Comparison of ENCODE assay signal across 9 cellular contexts in genomic region chr6:36840471-36841461, GRCh38. TPM values are rescaled to one million over a fixed set of nuclear protein-coding genes. Genes with fewer than 3 reads are reported as not detected.
DNase-seq lines count a peak whose midpoint lies in the region; ATAC-seq, FAIRE-seq and TF ChIP-seq lines count a peak whose summit lies in the region.
"Had no signal": no experiment of that assay in that cellular context is flagged by ENCODE, and none has a peak within 500 bp of the region (broad histone marks: within the 10 kb centered on the region; RNA-seq: fewer than 3 reads in every experiment).

No MANE protein-coding gene starts in this region.

- H2AK5ac ChIP-seq in mesendoderm (ENCODE audit: low read length), result no peak overlapping the region

- peak overlapping the region; percentile 64 for H3K9ac ChIP-seq in mesendoderm (ENCODE audit: low read length)

- peaks cover 2% of the 10 kb centered on the region for H3K36me3 Mint-ChIP-seq in T-helper 1 cell treated with Interleukin-12 subunit alpha and Interleukin-12 subunit beta and Interleukin-4 antibody, amounts not matched to agents 30 μg/mL and 1 μg/mL, for 36 hours (ENCODE audit: low read depth)

- intact Hi-C loops in tibial artery (cut with DNase I; ENCODE audit: low total_unique reads) (loop anchor here (10.0 kb wide), 1 partner anchor 216 kb away; no protein-coding TSS in a partner anchor), PC-9 (cut with micrococcal nuclease; ENCODE audit: unreplicated experiment) (no loop called here)

- peaks cover 11% of the 10 kb centered on the region for H3K4me1 Mint-ChIP-seq in T-helper 1 cell treated with Interleukin-12 subunit alpha and Interleukin-12 subunit beta and Interleukin-4 antibody, amounts not matched to agents 30 μg/mL and 1 μg/mL, for 36 hours (ENCODE audit: low read depth)

- no peaks in the 10 kb centered on the region for H3K79me1 ChIP-seq in mesendoderm (ENCODE audit: low read length)

- DNase-seq in A549 (ENCODE audit: low read depth in 1 of 2, low spot score in 1 of 2) (no peak), cerebellum (ENCODE audit: low spot score) (peak; percentile 57), mesendoderm (peak; percentile 36), tibial artery (no peak), LoVo (ENCODE audit: low spot score) (no peak), PC-9 (no peak)

- peak overlapping the region; percentile 71 for H3K4me3 Mint-ChIP-seq in T-helper 1 cell treated with Interleukin-12 subunit alpha and Interleukin-12 subunit beta and Interleukin-4 antibody, amounts not matched to agents 30 μg/mL and 1 μg/mL, for 36 hours

- H3K23ac ChIP-seq in mesendoderm (ENCODE audit: low read length), result no peak overlapping the region

- no peaks in the 10 kb centered on the region for H3K79me2 ChIP-seq in mesendoderm (ENCODE audit: control insufficient read depth, insufficient read depth, low read length)
- H3K79me2 ChIP-seq in PC-9 (ENCODE audit: low read depth), result no peaks in the 10 kb centered on the region

- H3K9me2 ChIP-seq in PC-9 (ENCODE audit: insufficient read depth), result no peaks in the 10 kb centered on the region

- no peak for TF ChIP-seq POLR2A in A549 (IDR thresholded peaks at IDR 0.05; ENCODE audit: low read length)

- peak overlapping the region; percentile 73 for H3K56ac ChIP-seq in mesendoderm (ENCODE audit: low read length)

- no peaks in the 10 kb centered on the region for H4K20me1 ChIP-seq in PC-9 (ENCODE audit: insufficient read depth)

- BruUV-seq in PC-9 (replicated peaks; lab: Mats Ljungman, UMichigan), result no TSS peak

- peak overlapping the region; percentile 97; the same call in 2 of the 3 replicates for H3K4me2 ChIP-seq in A549
- peak overlapping the region; percentile 91 for H3K4me2 ChIP-seq in mesendoderm (ENCODE audit: low read length)
- no peak overlapping the region for H3K4me2 ChIP-seq in PC-9

- POLR2A ChIA-PET in A549 (lab: Yijun Ruan, JAX), result no interaction called here
- POLR2A ChIA-PET in PC-9 (lab: Charles Lee; ENCODE audit: unreplicated experiment), result interaction anchor here (0.6 kb wide), 1 partner anchor 87 kb away, joined by 3 read pairs; no protein-coding TSS in a partner anchor

- no peak overlapping the region for H2BK15ac ChIP-seq in mesendoderm (replicated peaks; ENCODE audit: low read depth)

- peaks cover 49% of the 10 kb centered on the region for H3K27me3 Mint-ChIP-seq in T-helper 1 cell treated with Interleukin-12 subunit alpha and Interleukin-12 subunit beta and Interleukin-4 antibody, amounts not matched to agents 30 μg/mL and 1 μg/mL, for 36 hours (ENCODE audit: low read depth)

- H4K5ac ChIP-seq in mesendoderm (ENCODE audit: low read length), result no peak overlapping the region

- no peak overlapping the region for H3K27ac ChIP-seq in A549
- H3K27ac ChIP-seq in mesendoderm (ENCODE audit: low read depth, low read length), result no peak overlapping the region
- peak overlapping the region in 1 of 2 donors; percentile 16 for H3K27ac ChIP-seq in tibial artery
- no peak overlapping the region for H3K27ac ChIP-seq in PC-9

- H3K9me3 ChIP-seq in A549, result no peaks in the 10 kb centered on the region
- H3K9me3 ChIP-seq in tibial artery, result no peaks in the 10 kb centered on the region
- no peaks in the 10 kb centered on the region for H3K9me3 ChIP-seq in PC-9 (ENCODE audit: insufficient read depth, low read depth)

- H3K18ac ChIP-seq in mesendoderm (ENCODE audit: low read length), result no peak overlapping the region

- 0 out of 2 replicates have a peak, but pooled peaks cover 8% of the 10 kb centered on the region for H3F3A ChIP-seq in PC-9 (ENCODE audit: insufficient read depth, low read depth)

- H3K4me3 ChIP-seq in A549 (no peak overlapping the region; the same call in 2 of the 3 replicates), mesendoderm (ENCODE audit: low read length) (peak overlapping the region; percentile 31), tibial artery (peak overlapping the region; percentile 48 to 55), PC-9 (no peak overlapping the region)

- 84% methylated on average over 26 of the region's 44 CpGs for WGBS in A549 (ENCODE audit: missing lambda C conversion rate)
- WGBS in mesendoderm (ENCODE audit: extremely low coverage, insufficient coverage, low lambda C conversion rate), result no CpG with 5 or more reads among the region's 44 CpGs

- no peak overlapping the region for H2BK5ac ChIP-seq in mesendoderm (ENCODE audit: low read length)

- no peak for TF ChIP-seq EP300 in A549 (IDR thresholded peaks at IDR 0.05)

- no peaks in the 10 kb centered on the region for H3K4me1 ChIP-seq in A549
- H3K4me1 ChIP-seq in mesendoderm (ENCODE audit: control insufficient read depth, low read depth, low read length), result no peaks in the 10 kb centered on the region
- H3K4me1 ChIP-seq in tibial artery, result peaks cover 0 to 27% (median 23%) of the 10 kb centered on the region in 4 donors
- no peaks in the 10 kb centered on the region for H3K4me1 ChIP-seq in PC-9 (replicated peaks; ENCODE audit: insufficient read depth)

- H3K9me3 Mint-ChIP-seq in T-helper 1 cell treated with Interleukin-12 subunit alpha and Interleukin-12 subunit beta and Interleukin-4 antibody, amounts not matched to agents 30 μg/mL and 1 μg/mL, for 36 hours, result no peaks in the 10 kb centered on the region

- H3K36me3 ChIP-seq in mesendoderm (ENCODE audit: control insufficient read depth, insufficient read depth, low read length), result no peaks in the 10 kb centered on the region
- no peaks in the 10 kb centered on the region for H3K36me3 ChIP-seq in tibial artery
- H3K36me3 ChIP-seq in PC-9 (ENCODE audit: low read depth), result no peaks in the 10 kb centered on the region

- H2AFZ ChIP-seq in PC-9, result no peak overlapping the region

- no peak overlapping the region for H3K27ac Mint-ChIP-seq in T-helper 1 cell treated with Interleukin-12 subunit alpha and Interleukin-12 subunit beta and Interleukin-4 antibody, amounts not matched to agents 30 μg/mL and 1 μg/mL, for 36 hours

- ATAC-seq in A549 (no peak), HG03432 (IDR thresholded peaks at IDR 0.05; ENCODE audit: unreplicated experiment) (no peak)

- H3K4ac ChIP-seq in mesendoderm (ENCODE audit: low read depth, low read length), result no peak overlapping the region

- H3K27me3 ChIP-seq in mesendoderm (ENCODE audit: insufficient read depth, low read length, poor library complexity) (peaks cover 19% of the 10 kb centered on the region), tibial artery (no peaks in the 10 kb centered on the region), PC-9 (ENCODE audit: insufficient read depth, low read depth) (peaks cover 14% of the 10 kb centered on the region)

- no peak overlapping the region for H4K8ac ChIP-seq in mesendoderm (ENCODE audit: low read depth, low read length)

- TF ChIP-seq CTCF in A549 (IDR thresholded peaks at IDR 0.05), result no peak
- TF ChIP-seq CTCF in tibial artery (IDR thresholded peaks at IDR 0.05), result no peak
- no peak for TF ChIP-seq CTCF in PC-9 (conservative IDR thresholded peaks at IDR 0.05)

- CTCF ChIA-PET in A549 (lab: Yijun Ruan, JAX), result interaction anchor here (1.0 kb wide), 1 partner anchor 9 kb away, joined by 3 read pairs; no protein-coding TSS in a partner anchor
- CTCF ChIA-PET in PC-9 (lab: Charles Lee), result no interaction called here

- TF ChIP-seq RAD21 in A549 (conservative IDR thresholded peaks at IDR 0.05 in 1 of 2, IDR thresholded peaks at IDR 0.05 in 1 of 2), result no peak

- H2BK120ac ChIP-seq in mesendoderm (ENCODE audit: low read depth, low read length), result no peak overlapping the region

- FAIRE-seq in A549 (lab: Jason Lieb, UNC), result no peak
- FAIRE-seq: TTC549 had no signal

TF ChIP-seq in A549, 52 proteins besides CTCF, POLR2A, EP300 and RAD21 (continues in another document):
- no peak for TF ChIP-seq NR3C1 (IDR thresholded peaks at IDR 0.05)
- no peak for TF ChIP-seq POLR2AphosphoS2 (conservative IDR thresholded peaks at IDR 0.05; ENCODE audit: low read length)
- TF ChIP-seq CBX2 (IDR thresholded peaks at IDR 0.05; ENCODE audit: borderline replicate concordance, low read depth), result no peak
- TF ChIP-seq, protein P1, sequence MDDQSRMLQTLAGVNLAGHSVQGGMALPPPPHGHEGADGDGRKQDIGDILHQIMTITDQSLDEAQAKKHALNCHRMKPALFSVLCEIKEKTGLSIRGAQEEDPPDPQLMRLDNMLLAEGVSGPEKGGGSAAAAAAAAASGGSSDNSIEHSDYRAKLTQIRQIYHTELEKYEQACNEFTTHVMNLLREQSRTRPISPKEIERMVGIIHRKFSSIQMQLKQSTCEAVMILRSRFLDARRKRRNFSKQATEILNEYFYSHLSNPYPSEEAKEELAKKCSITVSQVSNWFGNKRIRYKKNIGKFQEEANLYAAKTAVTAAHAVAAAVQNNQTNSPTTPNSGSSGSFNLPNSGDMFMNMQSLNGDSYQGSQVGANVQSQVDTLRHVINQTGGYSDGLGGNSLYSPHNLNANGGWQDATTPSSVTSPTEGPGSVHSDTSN (IDR thresholded peaks at IDR 0.05), result no peak

RNA-seq across cellular contexts. Expression of gene CPNE5, which starts 1.5 kb away (rescaled TPM):
- polyA plus RNA-seq in A549 (2011; rRNA removed) (0.07 and 0.13 TPM in 2 replicates), A549 (2017; fragmentation: RNase III; extraction: RNeasy Plus Mini Kit Qiagen cat#74134 plus additional on column Dnase treatment) (0.03 to 0.20 TPM (median 0.08 TPM) in 3 replicates)
- 0.04 TPM in 1 of 2 replicates, not detected in the other for polyA plus RNA-seq in A549 (2012; cell fraction: cytosol; rRNA removed)
- polyA plus RNA-seq in A549 (2012; cell fraction: nucleus; rRNA removed), result 0.07 and 0.11 TPM in 2 replicates
- polyA minus RNA-seq in A549 (2011; rRNA and poly(A)+ RNA removed), result 0.15 TPM in 1 of 2 replicates, not detected in the other
- total RNA-seq in cerebellum (6.9 TPM), PC-9 (2021) (0.37 and 0.40 TPM in 2 replicates)
- 0.10 TPM for polyA plus RNA-seq in mesendoderm (2013, experiment 1 of 2)
- 0.17 TPM for polyA plus RNA-seq in mesendoderm (2013, experiment 2 of 2)

RNA-seq across cellular contexts. Expression of gene PPIL1, which starts 33.8 kb away (rescaled TPM):
- polyA plus RNA-seq in A549 (2011; rRNA removed), result 58.7 and 60.0 TPM in 2 replicates
- polyA plus RNA-seq in A549 (2012; cell fraction: cytosol; rRNA removed), result 31.7 and 38.8 TPM in 2 replicates
- 11.3 and 12.7 TPM in 2 replicates for polyA plus RNA-seq in A549 (2012; cell fraction: nucleus; rRNA removed)
- 42.6 to 47.5 TPM (median 45.3 TPM) in 3 replicates for polyA plus RNA-seq in A549 (2017; fragmentation: RNase III; extraction: RNeasy Plus Mini Kit Qiagen cat#74134 plus additional on column Dnase treatment)
- polyA minus RNA-seq in A549 (2011; rRNA and poly(A)+ RNA removed), result 41.2 and 43.9 TPM in 2 replicates
- 29.9 TPM for total RNA-seq in cerebellum
- 105 TPM for polyA plus RNA-seq in mesendoderm (2013, experiment 1 of 2)
- polyA plus RNA-seq in mesendoderm (2013, experiment 2 of 2), result 104 TPM
- 19.0 and 28.4 TPM in 2 replicates for total RNA-seq in PC-9 (2021)

RNA-seq across cellular contexts. Expression of gene C6orf89, which starts 45.0 kb away (rescaled TPM):
- polyA plus RNA-seq in A549 (2011; rRNA removed) (27.0 and 32.5 TPM in 2 replicates), A549 (2017; fragmentation: RNase III; extraction: RNeasy Plus Mini Kit Qiagen cat#74134 plus additional on column Dnase treatment) (13.7 to 15.1 TPM (median 13.8 TPM) in 3 replicates)
- 5.9 and 9.2 TPM in 2 replicates for polyA plus RNA-seq in A549 (2012; cell fraction: cytosol; rRNA removed)
- polyA plus RNA-seq in A549 (2012; cell fraction: nucleus; rRNA removed), result 5.7 and 8.2 TPM in 2 replicates
- 17.8 and 18.2 TPM in 2 replicates for polyA minus RNA-seq in A549 (2011; rRNA and poly(A)+ RNA removed)
- total RNA-seq in cerebellum (19.5 TPM), PC-9 (2021) (28.7 and 40.1 TPM in 2 replicates)
- 7.4 TPM for polyA plus RNA-seq in mesendoderm (2013, experiment 1 of 2)
- 7.1 TPM for polyA plus RNA-seq in mesendoderm (2013, experiment 2 of 2)

Comparison
In these comparisons a context has a peak if more than half of its experiments do, and no peak if none do; other contexts are left out.
1. DNase-seq: peak in cerebellum (single experiment) and mesendoderm (single experiment); none in A549 (0 of 2), tibial artery (0 of 2), LoVo (single experiment) and PC-9 (0 of 2).
2. H3K4me3 ChIP-seq: peak in mesendoderm (single experiment) and tibial artery (2 of 2); none in A549 (single experiment) and PC-9 (single experiment).